8 cellular contexts compared by ENCODE assay signal in the genomic region with DNA sequence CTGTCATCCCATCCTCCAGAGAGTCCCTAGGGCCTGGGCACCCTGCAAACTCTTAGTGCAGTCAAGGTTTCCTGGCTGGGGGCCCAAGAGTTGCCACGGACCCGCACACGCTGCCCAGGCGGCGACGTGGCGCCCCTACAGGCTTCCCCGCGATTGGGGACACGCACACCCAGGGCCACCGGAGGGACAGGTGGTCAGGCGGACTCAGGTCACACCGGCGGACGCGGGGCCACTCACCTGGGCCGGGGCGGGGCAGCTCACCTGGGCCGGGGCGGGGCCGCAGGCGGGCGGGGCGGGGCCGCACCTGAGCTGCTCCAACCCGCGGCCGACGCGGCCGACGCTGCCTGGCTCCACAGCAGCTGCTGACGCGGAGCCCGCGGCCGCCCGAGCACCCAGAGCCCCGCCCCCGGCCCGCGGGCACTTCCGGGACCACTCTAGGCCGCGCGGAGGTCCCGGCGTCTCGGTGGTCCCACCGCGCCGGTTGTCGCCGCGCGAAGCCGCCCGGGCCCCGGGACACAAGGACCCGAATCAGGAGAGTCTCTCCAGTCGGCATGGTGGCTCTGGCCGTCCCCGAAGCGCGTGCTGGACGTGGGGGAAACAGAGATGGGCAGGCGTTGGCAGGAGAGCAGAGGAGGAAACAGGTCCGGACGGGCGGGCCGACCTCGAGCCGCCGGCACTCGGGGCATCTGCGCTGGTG. TPM values are rescaled to one million over a fixed set of nuclear protein-coding genes. Genes with fewer than 3 reads are reported as not detected.
DNase-seq lines count a peak whose midpoint lies in the region; ATAC-seq and TF ChIP-seq lines count a peak whose summit lies in the region.

Gene ZNF70, minus strand, starts transcription at position 369 of the 697 bp plus-strand sequence. CDS start 5,972 bp downstream, outside the sequence.

- H3K27ac Mint-ChIP-seq in chondrocyte (ENCODE audit: unreplicated experiment): peak within 1 kb of the TSS; percentile 91

- no peaks in the 10 kb centered on the region for H3K9me3 Mint-ChIP-seq in chondrocyte (ENCODE audit: low read depth)

- ATAC-seq in HG03039 (IDR thresholded peaks at IDR 0.05; ENCODE audit: unreplicated experiment): peak; percentile 66

- H3K4me3 Mint-ChIP-seq in chondrocyte (ENCODE audit: unreplicated experiment): peak within 1 kb of the TSS; percentile 90

- H3K36me3 Mint-ChIP-seq in chondrocyte (ENCODE audit: low read depth): no peaks in the 10 kb centered on the region

- H3K27me3 Mint-ChIP-seq in chondrocyte (ENCODE audit: low read depth): no peaks in the 10 kb centered on the region

- peak within 1 kb of the TSS; percentile 80 for H3K27ac ChIP-seq in layer of hippocampus (ENCODE audit: low read depth, low read length)

- DNase-seq in NCI-H2081 (lab: John Stamatoyannopoulos, UW): peak; percentile 64 to 83
- DNase-seq in NCI-H2081 treated with DMSO at 0.1 percent for 48 hours (lab: John Stamatoyannopoulos, UW): no peak
- peak; percentile 97 for DNase-seq in NCI-H345 (lab: John Stamatoyannopoulos, UW)
- DNase-seq in activated CD4-positive, alpha-beta T cell treated with anti-CD3 and anti-CD28 coated beads for 1 hour: peak; percentile 77
- DNase-seq in chondrocyte (ENCODE audit: low spot score): peak; percentile 87
- peak; percentile 75 to 82 for DNase-seq in stimulated activated CD4-positive, alpha-beta T cell treated with anti-CD3 and anti-CD28 coated beads, Interleukin-1b, Interleukin-23, amount 100 ng/mL, for 4 hours (ENCODE audit: low read depth in 2 of 2)

- no peaks in the 10 kb centered on the region for H3K27me3 ChIP-seq in layer of hippocampus (ENCODE audit: control insufficient read depth, insufficient read depth, low read length)

- peak; percentile 62 for TF ChIP-seq CTCF in chondrocyte (IDR thresholded peaks at IDR 0.05)

- peaks cover 17% of the 10 kb centered on the region for H3K4me1 Mint-ChIP-seq in chondrocyte (ENCODE audit: low read depth)

RNA-seq across cellular contexts. Expression of gene ZNF70, which starts in this region (rescaled TPM):
- total RNA-seq in chondrocyte: 11.9 to 12.8 TPM (median 12.1 TPM) in 3 replicates
